In genomic region chr13:106882222-106882621, GRCh38 we compare ENCODE assay signal across 1 cellular context.
TF ChIP-seq lines count a peak whose summit lies in the region.

No MANE protein-coding gene starts in this region.

TF ChIP-seq in H1, 55 proteins besides CTCF, POLR2A, EP300 and RAD21 (continued from another document):
- TF ChIP-seq ATF2 (IDR thresholded peaks at IDR 0.05; ENCODE audit: low read length) (no peak), MAX (IDR thresholded peaks at IDR 0.05) (peak; percentile 57; the same call in 1 of the 2 replicates)
TF ChIP-seq in H1: peak in this region for 2.
